In genomic region chr1:182337736-182338571, GRCh38 we compare ENCODE assay signal across 1 cellular context.
A peak's percentile ranks its signal among the peaks of the same experiment; 100 is the strongest.
TF ChIP-seq lines count a peak whose summit lies in the region.

No MANE protein-coding gene starts in this region.

TF ChIP-seq in K562, 482 proteins besides CTCF, POLR2A, EP300 and RAD21 (continued from another document and continues in another):
- TF ChIP-seq RAD51 (IDR thresholded peaks at IDR 0.05; ENCODE audit: borderline replicate concordance, low read depth) (peak; percentile 56; the same call in 1 of the 2 replicates), POU5F1 (IDR thresholded peaks at IDR 0.05; ENCODE audit: borderline replicate concordance, low read depth, low read length, partially characterized antibody) (no peak), KLF13 (tag; IDR thresholded peaks at IDR 0.05; ENCODE audit: borderline replicate concordance, low read depth) (no peak), IRF2 (CRISPR knock-in tag; IDR thresholded peaks at IDR 0.05) (no peak), ERF (CRISPR knock-in tag; IDR thresholded peaks at IDR 0.05) (peak; percentile 89), TAF9B (IDR thresholded peaks at IDR 0.05; ENCODE audit: partially characterized antibody) (peak; percentile 55), ILF3 (IDR thresholded peaks at IDR 0.05; ENCODE audit: borderline replicate concordance) (no peak), FOXA3 (CRISPR knock-in tag; conservative IDR thresholded peaks at IDR 0.05 in 1 of 2, IDR thresholded peaks at IDR 0.05 in 1 of 2) (peak; percentile 33 to 85; a peak in 3 of 4 replicates), ZNF79 (CRISPR knock-in tag; IDR thresholded peaks at IDR 0.05; ENCODE audit: low read depth) (peak; percentile 63), ZNF384 (IDR thresholded peaks at IDR 0.05; ENCODE audit: low read depth, low read length) (peak; percentile 4; the same call in 1 of the 2 replicates), ZNF134 (CRISPR knock-in tag; conservative IDR thresholded peaks at IDR 0.05) (0 out of 2 replicates have a peak, but pooled peaks have one; percentile 35), ZFP30 (CRISPR knock-in tag; IDR thresholded peaks at IDR 0.05; ENCODE audit: borderline replicate concordance) (0 out of 2 replicates have a peak, but pooled peaks have one; percentile 24), MTA1 (IDR thresholded peaks at IDR 0.05; ENCODE audit: borderline replicate concordance) (peak; percentile 71), RNF2 (IDR thresholded peaks at IDR 0.05) (peak; percentile 99), ZNF12 (CRISPR knock-in tag; IDR thresholded peaks at IDR 0.05) (peak; percentile 74; the same call in 1 of the 2 replicates), ZNF444 (CRISPR knock-in tag; IDR thresholded peaks at IDR 0.05) (no peak; the same call in 1 of the 2 replicates), MLX (CRISPR knock-in tag; conservative IDR thresholded peaks at IDR 0.05) (0 out of 4 replicates have a peak, but pooled peaks of 1 of the 2 experiments have one; percentile 85), EGR1 (conservative IDR thresholded peaks at IDR 0.05) (peak; percentile 81), JUND (IDR thresholded peaks at IDR 0.05; ENCODE audit: borderline replicate concordance, low read depth, low read length) (peak; percentile 76), JUND (tag; IDR thresholded peaks at IDR 0.05; ENCODE audit: borderline replicate concordance, low read depth, low read length) (peak; percentile 86; the same call in 2 of the 3 replicates), COPS2 (conservative IDR thresholded peaks at IDR 0.05) (no peak), DNMT1 (IDR thresholded peaks at IDR 0.05) (no peak), KAT8 (IDR thresholded peaks at IDR 0.05; ENCODE audit: low read depth) (no peak), SMAD1 (IDR thresholded peaks at IDR 0.05; ENCODE audit: low read depth, low read length, partially characterized antibody) (peak; percentile 25), SUPT5H (IDR thresholded peaks at IDR 0.05) (peak; percentile 47; the same call in 1 of the 2 replicates), ZBTB1 (CRISPR knock-in tag; IDR thresholded peaks at IDR 0.05; ENCODE audit: borderline replicate concordance, low read depth) (no peak), JUNB (CRISPR knock-in tag; conservative IDR thresholded peaks at IDR 0.05) (0 out of 2 replicates have a peak, but pooled peaks have one; percentile 7), KDM1A (IDR thresholded peaks at IDR 0.05) (peak; percentile 90 to 94), E4F1 (CRISPR knock-in tag; IDR thresholded peaks at IDR 0.05; ENCODE audit: borderline replicate concordance) (0 out of 2 replicates have a peak, but pooled peaks have one; percentile 0), DACH1 (IDR thresholded peaks at IDR 0.05; ENCODE audit: partially characterized antibody) (no peak), SMARCB1 (IDR thresholded peaks at IDR 0.05; ENCODE audit: insufficient read length, low read depth) (no peak), HIVEP1 (CRISPR knock-in tag; IDR thresholded peaks at IDR 0.05) (peak; percentile 65; the same call in 1 of the 2 replicates)
- TF ChIP-seq, protein P1, sequence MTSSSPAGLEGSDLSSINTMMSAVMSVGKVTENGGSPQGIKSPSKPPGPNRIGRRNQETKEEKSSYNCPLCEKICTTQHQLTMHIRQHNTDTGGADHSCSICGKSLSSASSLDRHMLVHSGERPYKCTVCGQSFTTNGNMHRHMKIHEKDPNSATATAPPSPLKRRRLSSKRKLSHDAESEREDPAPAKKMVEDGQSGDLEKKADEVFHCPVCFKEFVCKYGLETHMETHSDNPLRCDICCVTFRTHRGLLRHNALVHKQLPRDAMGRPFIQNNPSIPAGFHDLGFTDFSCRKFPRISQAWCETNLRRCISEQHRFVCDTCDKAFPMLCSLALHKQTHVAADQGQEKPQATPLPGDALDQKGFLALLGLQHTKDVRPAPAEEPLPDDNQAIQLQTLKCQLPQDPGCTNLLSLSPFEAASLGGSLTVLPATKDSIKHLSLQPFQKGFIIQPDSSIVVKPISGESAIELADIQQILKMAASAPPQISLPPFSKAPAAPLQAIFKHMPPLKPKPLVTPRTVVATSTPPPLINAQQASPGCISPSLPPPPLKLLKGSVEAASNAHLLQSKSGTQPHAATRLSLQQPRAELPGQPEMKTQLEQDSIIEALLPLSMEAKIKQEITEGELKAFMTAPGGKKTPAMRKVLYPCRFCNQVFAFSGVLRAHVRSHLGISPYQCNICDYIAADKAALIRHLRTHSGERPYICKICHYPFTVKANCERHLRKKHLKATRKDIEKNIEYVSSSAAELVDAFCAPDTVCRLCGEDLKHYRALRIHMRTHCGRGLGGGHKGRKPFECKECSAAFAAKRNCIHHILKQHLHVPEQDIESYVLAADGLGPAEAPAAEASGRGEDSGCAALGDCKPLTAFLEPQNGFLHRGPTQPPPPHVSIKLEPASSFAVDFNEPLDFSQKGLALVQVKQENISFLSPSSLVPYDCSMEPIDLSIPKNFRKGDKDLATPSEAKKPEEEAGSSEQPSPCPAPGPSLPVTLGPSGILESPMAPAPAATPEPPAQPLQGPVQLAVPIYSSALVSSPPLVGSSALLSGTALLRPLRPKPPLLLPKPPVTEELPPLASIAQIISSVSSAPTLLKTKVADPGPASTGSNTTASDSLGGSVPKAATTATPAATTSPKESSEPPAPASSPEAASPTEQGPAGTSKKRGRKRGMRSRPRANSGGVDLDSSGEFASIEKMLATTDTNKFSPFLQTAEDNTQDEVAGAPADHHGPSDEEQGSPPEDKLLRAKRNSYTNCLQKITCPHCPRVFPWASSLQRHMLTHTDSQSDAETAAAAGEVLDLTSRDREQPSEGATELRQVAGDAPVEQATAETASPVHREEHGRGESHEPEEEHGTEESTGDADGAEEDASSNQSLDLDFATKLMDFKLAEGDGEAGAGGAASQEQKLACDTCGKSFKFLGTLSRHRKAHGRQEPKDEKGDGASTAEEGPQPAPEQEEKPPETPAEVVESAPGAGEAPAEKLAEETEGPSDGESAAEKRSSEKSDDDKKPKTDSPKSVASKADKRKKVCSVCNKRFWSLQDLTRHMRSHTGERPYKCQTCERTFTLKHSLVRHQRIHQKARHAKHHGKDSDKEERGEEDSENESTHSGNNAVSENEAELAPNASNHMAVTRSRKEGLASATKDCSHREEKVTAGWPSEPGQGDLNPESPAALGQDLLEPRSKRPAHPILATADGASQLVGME (CRISPR knock-in tag; IDR thresholded peaks at IDR 0.05), result peak; percentile 94
- TF ChIP-seq, protein P2, sequence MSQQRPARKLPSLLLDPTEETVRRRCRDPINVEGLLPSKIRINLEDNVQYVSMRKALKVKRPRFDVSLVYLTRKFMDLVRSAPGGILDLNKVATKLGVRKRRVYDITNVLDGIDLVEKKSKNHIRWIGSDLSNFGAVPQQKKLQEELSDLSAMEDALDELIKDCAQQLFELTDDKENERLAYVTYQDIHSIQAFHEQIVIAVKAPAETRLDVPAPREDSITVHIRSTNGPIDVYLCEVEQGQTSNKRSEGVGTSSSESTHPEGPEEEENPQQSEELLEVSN (IDR thresholded peaks at IDR 0.05; ENCODE audit: borderline replicate concordance in 1 of 2, extremely low read depth in 1 of 2, insufficient read depth in 1 of 2, insufficient read length in 1 of 2, low read depth in 1 of 2, low read length in 1 of 2, poor library complexity in 1 of 2, severe bottlenecking in 1 of 2), result peak in 1 of 2 experiments; percentile 69
- TF ChIP-seq, protein P3, sequence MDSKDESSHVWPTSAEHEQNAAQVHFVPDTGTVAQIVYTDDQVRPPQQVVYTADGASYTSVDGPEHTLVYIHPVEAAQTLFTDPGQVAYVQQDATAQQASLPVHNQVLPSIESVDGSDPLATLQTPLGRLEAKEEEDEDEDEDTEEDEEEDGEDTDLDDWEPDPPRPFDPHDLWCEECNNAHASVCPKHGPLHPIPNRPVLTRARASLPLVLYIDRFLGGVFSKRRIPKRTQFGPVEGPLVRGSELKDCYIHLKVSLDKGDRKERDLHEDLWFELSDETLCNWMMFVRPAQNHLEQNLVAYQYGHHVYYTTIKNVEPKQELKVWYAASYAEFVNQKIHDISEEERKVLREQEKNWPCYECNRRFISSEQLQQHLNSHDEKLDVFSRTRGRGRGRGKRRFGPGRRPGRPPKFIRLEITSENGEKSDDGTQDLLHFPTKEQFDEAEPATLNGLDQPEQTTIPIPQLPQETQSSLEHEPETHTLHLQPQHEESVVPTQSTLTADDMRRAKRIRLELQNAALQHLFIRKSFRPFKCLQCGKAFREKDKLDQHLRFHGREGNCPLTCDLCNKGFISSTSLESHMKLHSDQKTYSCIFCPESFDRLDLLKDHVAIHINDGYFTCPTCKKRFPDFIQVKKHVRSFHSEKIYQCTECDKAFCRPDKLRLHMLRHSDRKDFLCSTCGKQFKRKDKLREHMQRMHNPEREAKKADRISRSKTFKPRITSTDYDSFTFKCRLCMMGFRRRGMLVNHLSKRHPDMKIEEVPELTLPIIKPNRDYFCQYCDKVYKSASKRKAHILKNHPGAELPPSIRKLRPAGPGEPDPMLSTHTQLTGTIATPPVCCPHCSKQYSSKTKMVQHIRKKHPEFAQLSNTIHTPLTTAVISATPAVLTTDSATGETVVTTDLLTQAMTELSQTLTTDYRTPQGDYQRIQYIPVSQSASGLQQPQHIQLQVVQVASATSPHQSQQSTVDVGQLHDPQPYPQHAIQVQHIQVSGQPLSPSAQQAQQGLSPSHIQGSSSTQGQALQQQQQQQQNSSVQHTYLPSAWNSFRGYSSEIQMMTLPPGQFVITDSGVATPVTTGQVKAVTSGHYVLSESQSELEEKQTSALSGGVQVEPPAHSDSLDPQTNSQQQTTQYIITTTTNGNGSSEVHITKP (IDR thresholded peaks at IDR 0.05; ENCODE audit: partially characterized antibody), result peak; percentile 41
- TF ChIP-seq, protein P4, sequence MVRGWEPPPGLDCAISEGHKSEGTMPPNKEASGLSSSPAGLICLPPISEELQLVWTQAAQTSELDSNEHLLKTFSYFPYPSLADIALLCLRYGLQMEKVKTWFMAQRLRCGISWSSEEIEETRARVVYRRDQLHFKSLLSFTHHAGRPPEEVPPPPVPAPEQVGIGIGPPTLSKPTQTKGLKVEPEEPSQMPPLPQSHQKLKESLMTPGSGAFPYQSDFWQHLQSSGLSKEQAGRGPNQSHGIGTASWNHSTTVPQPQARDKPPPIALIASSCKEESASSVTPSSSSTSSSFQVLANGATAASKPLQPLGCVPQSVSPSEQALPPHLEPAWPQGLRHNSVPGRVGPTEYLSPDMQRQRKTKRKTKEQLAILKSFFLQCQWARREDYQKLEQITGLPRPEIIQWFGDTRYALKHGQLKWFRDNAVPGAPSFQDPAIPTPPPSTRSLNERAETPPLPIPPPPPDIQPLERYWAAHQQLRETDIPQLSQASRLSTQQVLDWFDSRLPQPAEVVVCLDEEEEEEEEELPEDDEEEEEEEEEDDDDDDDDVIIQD (CRISPR knock-in tag; IDR thresholded peaks at IDR 0.05), result peak; percentile 58; the same call in 1 of the 2 replicates
- TF ChIP-seq, protein P5, sequence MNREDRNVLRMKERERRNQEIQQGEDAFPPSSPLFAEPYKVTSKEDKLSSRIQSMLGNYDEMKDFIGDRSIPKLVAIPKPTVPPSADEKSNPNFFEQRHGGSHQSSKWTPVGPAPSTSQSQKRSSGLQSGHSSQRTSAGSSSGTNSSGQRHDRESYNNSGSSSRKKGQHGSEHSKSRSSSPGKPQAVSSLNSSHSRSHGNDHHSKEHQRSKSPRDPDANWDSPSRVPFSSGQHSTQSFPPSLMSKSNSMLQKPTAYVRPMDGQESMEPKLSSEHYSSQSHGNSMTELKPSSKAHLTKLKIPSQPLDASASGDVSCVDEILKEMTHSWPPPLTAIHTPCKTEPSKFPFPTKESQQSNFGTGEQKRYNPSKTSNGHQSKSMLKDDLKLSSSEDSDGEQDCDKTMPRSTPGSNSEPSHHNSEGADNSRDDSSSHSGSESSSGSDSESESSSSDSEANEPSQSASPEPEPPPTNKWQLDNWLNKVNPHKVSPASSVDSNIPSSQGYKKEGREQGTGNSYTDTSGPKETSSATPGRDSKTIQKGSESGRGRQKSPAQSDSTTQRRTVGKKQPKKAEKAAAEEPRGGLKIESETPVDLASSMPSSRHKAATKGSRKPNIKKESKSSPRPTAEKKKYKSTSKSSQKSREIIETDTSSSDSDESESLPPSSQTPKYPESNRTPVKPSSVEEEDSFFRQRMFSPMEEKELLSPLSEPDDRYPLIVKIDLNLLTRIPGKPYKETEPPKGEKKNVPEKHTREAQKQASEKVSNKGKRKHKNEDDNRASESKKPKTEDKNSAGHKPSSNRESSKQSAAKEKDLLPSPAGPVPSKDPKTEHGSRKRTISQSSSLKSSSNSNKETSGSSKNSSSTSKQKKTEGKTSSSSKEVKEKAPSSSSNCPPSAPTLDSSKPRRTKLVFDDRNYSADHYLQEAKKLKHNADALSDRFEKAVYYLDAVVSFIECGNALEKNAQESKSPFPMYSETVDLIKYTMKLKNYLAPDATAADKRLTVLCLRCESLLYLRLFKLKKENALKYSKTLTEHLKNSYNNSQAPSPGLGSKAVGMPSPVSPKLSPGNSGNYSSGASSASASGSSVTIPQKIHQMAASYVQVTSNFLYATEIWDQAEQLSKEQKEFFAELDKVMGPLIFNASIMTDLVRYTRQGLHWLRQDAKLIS (CRISPR knock-in tag; IDR thresholded peaks at IDR 0.05), result no peak
- TF ChIP-seq, protein P6, sequence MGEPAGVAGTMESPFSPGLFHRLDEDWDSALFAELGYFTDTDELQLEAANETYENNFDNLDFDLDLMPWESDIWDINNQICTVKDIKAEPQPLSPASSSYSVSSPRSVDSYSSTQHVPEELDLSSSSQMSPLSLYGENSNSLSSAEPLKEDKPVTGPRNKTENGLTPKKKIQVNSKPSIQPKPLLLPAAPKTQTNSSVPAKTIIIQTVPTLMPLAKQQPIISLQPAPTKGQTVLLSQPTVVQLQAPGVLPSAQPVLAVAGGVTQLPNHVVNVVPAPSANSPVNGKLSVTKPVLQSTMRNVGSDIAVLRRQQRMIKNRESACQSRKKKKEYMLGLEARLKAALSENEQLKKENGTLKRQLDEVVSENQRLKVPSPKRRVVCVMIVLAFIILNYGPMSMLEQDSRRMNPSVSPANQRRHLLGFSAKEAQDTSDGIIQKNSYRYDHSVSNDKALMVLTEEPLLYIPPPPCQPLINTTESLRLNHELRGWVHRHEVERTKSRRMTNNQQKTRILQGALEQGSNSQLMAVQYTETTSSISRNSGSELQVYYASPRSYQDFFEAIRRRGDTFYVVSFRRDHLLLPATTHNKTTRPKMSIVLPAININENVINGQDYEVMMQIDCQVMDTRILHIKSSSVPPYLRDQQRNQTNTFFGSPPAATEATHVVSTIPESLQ (CRISPR knock-in tag; IDR thresholded peaks at IDR 0.05), result peak; percentile 68; the same call in 1 of the 2 replicates
